Comparison of ENCODE assay signal across 9 cellular contexts in genomic region chr1:205907794-205908193, GRCh38. TPM values are rescaled to one million over a fixed set of nuclear protein-coding genes. Genes with fewer than 3 reads are reported as not detected.
A peak's percentile ranks its signal among the peaks of the same experiment; 100 is the strongest.
DNase-seq lines count a peak whose midpoint lies in the region; ATAC-seq and TF ChIP-seq lines count a peak whose summit lies in the region.
"Had no signal": no experiment of that assay in that cellular context is flagged by ENCODE, and none has a peak within 500 bp of the region (broad histone marks: within the 10 kb centered on the region; RNA-seq: fewer than 3 reads in every experiment).

No MANE protein-coding gene starts in this region.

- ATAC-seq in SK-N-SH treated with all-trans-retinoic acid at 6 μM for 48 hours, result peak; percentile 95
- no peak for ATAC-seq in GM19395 (IDR thresholded peaks at IDR 0.05; ENCODE audit: unreplicated experiment)
- no peak for ATAC-seq in GM19035 (IDR thresholded peaks at IDR 0.05; ENCODE audit: unreplicated experiment)

- no peak overlapping the region for H3K27ac ChIP-seq in thyroid gland

- TF ChIP-seq POLR2A in thyroid gland (IDR thresholded peaks at IDR 0.05), result no peak

- H3K4me3 Mint-ChIP-seq in glutamatergic neuron (ENCODE audit: unreplicated experiment), result no peak overlapping the region
- no peak overlapping the region for H3K4me3 Mint-ChIP-seq in T-helper 2 cell treated with Interferon-gamma antibody and Interleukin-4, amounts not matched to agents 5 μg/mL and 100 μg/mL, for 36 hours
- H3K4me3 Mint-ChIP-seq: CD4-positive, CD25-positive, alpha-beta regulatory T cell had no signal

- DNase-seq in NCI-H2196 (lab: John Stamatoyannopoulos, UW; ENCODE audit: unreplicated experiment), result peak; percentile 16
- DNase-seq in NCI-H2196 treated with DMSO at 0.1 percent for 48 hours (lab: John Stamatoyannopoulos, UW; ENCODE audit: unreplicated experiment), result no peak
- DNase-seq in glutamatergic neuron, result no peak
- DNase-seq in thyroid gland, result no peak
- DNase-seq in T-helper 2 cell treated with Interferon-gamma antibody and Interleukin-4, amounts not matched to agents 5 μg/mL and 100 μg/mL, for 36 hours (ENCODE audit: low spot score), result no peak
- DNase-seq: CD4-positive, CD25-positive, alpha-beta regulatory T cell had no signal

- no peaks in the 10 kb centered on the region for H3K36me3 ChIP-seq in thyroid gland

- intact Hi-C loops in thyroid gland (cut with DNase I), result no loop called here

- H3K4me1 ChIP-seq in thyroid gland, result peaks cover 0 to 1% of the 10 kb centered on the region in 2 donors

- H3K27me3 Mint-ChIP-seq in glutamatergic neuron (ENCODE audit: unreplicated experiment), result peaks cover 1% of the 10 kb centered on the region
- H3K27me3 Mint-ChIP-seq in T-helper 2 cell treated with Interferon-gamma antibody and Interleukin-4, amounts not matched to agents 5 μg/mL and 100 μg/mL, for 36 hours (ENCODE audit: low read depth), result peaks cover 29% of the 10 kb centered on the region

- H3K9me3 ChIP-seq in thyroid gland, result no peaks in the 10 kb centered on the region

- no peak overlapping the region for H3K27ac Mint-ChIP-seq in glutamatergic neuron (ENCODE audit: unreplicated experiment)
- no peak overlapping the region for H3K27ac Mint-ChIP-seq in T-helper 2 cell treated with Interferon-gamma antibody and Interleukin-4, amounts not matched to agents 5 μg/mL and 100 μg/mL, for 36 hours
- H3K27ac Mint-ChIP-seq: CD4-positive, CD25-positive, alpha-beta regulatory T cell had no signal

- peak; percentile 27 for TF ChIP-seq CTCF in glutamatergic neuron (IDR thresholded peaks at IDR 0.05; ENCODE audit: partially characterized antibody, unreplicated experiment)
- TF ChIP-seq CTCF in thyroid gland (IDR thresholded peaks at IDR 0.05), result peak in 4 of 6 experiments; percentile 17 to 51 (median 38)

- no peaks in the 10 kb centered on the region for H3K36me3 Mint-ChIP-seq in glutamatergic neuron (ENCODE audit: unreplicated experiment)
- H3K36me3 Mint-ChIP-seq in T-helper 2 cell treated with Interferon-gamma antibody and Interleukin-4, amounts not matched to agents 5 μg/mL and 100 μg/mL, for 36 hours (ENCODE audit: low read depth), result no peaks in the 10 kb centered on the region
- H3K36me3 Mint-ChIP-seq: CD4-positive, CD25-positive, alpha-beta regulatory T cell had no signal

- no peaks in the 10 kb centered on the region for H3K4me1 Mint-ChIP-seq in glutamatergic neuron (ENCODE audit: low read depth, unreplicated experiment)
- H3K4me1 Mint-ChIP-seq in T-helper 2 cell treated with Interferon-gamma antibody and Interleukin-4, amounts not matched to agents 5 μg/mL and 100 μg/mL, for 36 hours (ENCODE audit: low read depth), result no peaks in the 10 kb centered on the region

- H3K27me3 ChIP-seq in thyroid gland, result no peaks in the 10 kb centered on the region

- 28 to 40% methylated on average over 2 of the region's 2 CpGs for WGBS in thyroid gland, 2 donors

- H3K4me3 ChIP-seq in thyroid gland (replicated peaks in 1 of 3), result no peak overlapping the region

- H3K9me3 Mint-ChIP-seq in glutamatergic neuron (ENCODE audit: unreplicated experiment), result peaks cover 1% of the 10 kb centered on the region
- no peaks in the 10 kb centered on the region for H3K9me3 Mint-ChIP-seq in T-helper 2 cell treated with Interferon-gamma antibody and Interleukin-4, amounts not matched to agents 5 μg/mL and 100 μg/mL, for 36 hours
- H3K9me3 Mint-ChIP-seq: CD4-positive, CD25-positive, alpha-beta regulatory T cell had no signal

TF ChIP-seq in SK-N-SH treated with all-trans-retinoic acid at 6 μM for 48 hours, 23 proteins besides CTCF, POLR2A, EP300 and RAD21:
- TF ChIP-seq POU6F1 (CRISPR knock-in tag; IDR thresholded peaks at IDR 0.05; ENCODE audit: borderline replicate concordance, low read depth) (no peak), ZNF8 (CRISPR knock-in tag; IDR thresholded peaks at IDR 0.05) (no peak), OSR1 (CRISPR knock-in tag; IDR thresholded peaks at IDR 0.05) (no peak), CSRNP3 (CRISPR knock-in tag; IDR thresholded peaks at IDR 0.05) (no peak), TCF4 (CRISPR knock-in tag; IDR thresholded peaks at IDR 0.05; ENCODE audit: borderline replicate concordance) (no peak), ZNF565 (CRISPR knock-in tag; conservative IDR thresholded peaks at IDR 0.05; ENCODE audit: low read depth) (no peak), TSHZ2 (CRISPR knock-in tag; IDR thresholded peaks at IDR 0.05) (no peak), ZFP3 (CRISPR knock-in tag; IDR thresholded peaks at IDR 0.05) (no peak), RARB (CRISPR knock-in tag; IDR thresholded peaks at IDR 0.05) (no peak), SNAI2 (CRISPR knock-in tag; IDR thresholded peaks at IDR 0.05) (no peak), ZNF70 (CRISPR knock-in tag; IDR thresholded peaks at IDR 0.05) (no peak), TOX (CRISPR knock-in tag; IDR thresholded peaks at IDR 0.05; ENCODE audit: borderline replicate concordance) (no peak), PPARA (CRISPR knock-in tag; IDR thresholded peaks at IDR 0.05; ENCODE audit: borderline replicate concordance) (no peak), ARNTL (CRISPR knock-in tag; IDR thresholded peaks at IDR 0.05; ENCODE audit: borderline replicate concordance, low read depth) (no peak), ESRRG (CRISPR knock-in tag; IDR thresholded peaks at IDR 0.05) (no peak), GLIS3 (CRISPR knock-in tag; IDR thresholded peaks at IDR 0.05) (no peak), ZC3H10 (CRISPR knock-in tag; IDR thresholded peaks at IDR 0.05) (no peak)
TF ChIP-seq in SK-N-SH treated with all-trans-retinoic acid at 6 μM for 48 hours: peak in this region for 0.

RNA-seq across cellular contexts. Expression of gene SLC26A9, which starts 35.5 kb away (rescaled TPM):
- total RNA-seq in glutamatergic neuron (ENCODE audit: unreplicated experiment), result not detected
- 1 to 10 TPM; 1.6 to 4.8 (median 3.3) TPM for total RNA-seq in thyroid gland
- total RNA-seq: CD4-positive, CD25-positive, alpha-beta regulatory T cell had no signal

RNA-seq across cellular contexts. Expression of gene PM20D1, which starts 57.9 kb away (rescaled TPM):
- total RNA-seq in glutamatergic neuron (ENCODE audit: unreplicated experiment) (not detected), thyroid gland (under 1 TPM; 0.50 to 0.81 (median 0.68) TPM)
